19 cellular contexts compared by ENCODE assay signal in genomic region chr6:89364586-89364985, GRCh38. TPM values are rescaled to one million over a fixed set of nuclear protein-coding genes. Genes with fewer than 3 reads are reported as not detected.
"Had no signal": no experiment of that assay in that cellular context is flagged by ENCODE, and none has a peak within 500 bp of the region (broad histone marks: within the 10 kb centered on the region; RNA-seq: fewer than 3 reads in every experiment).

No MANE protein-coding gene starts in this region.

- H3K27ac ChIP-seq: brain microvascular endothelial cell, suprapubic skin, transverse colon had no signal

- H3K4me3 ChIP-seq: lung, suprapubic skin, transverse colon had no signal

- H3K36me3 ChIP-seq: brain microvascular endothelial cell, suprapubic skin, transverse colon had no signal

- H3K9me3 ChIP-seq: suprapubic skin, transverse colon had no signal

- H3K27me3 ChIP-seq: brain microvascular endothelial cell, suprapubic skin, transverse colon had no signal

- DNase-seq: activated B cell treated with CpG ODN at 0.5 μM for 24 hours; activated CD4-positive, alpha-beta T cell treated with anti-CD3 and anti-CD28 coated beads for 48 hours; activated CD8-positive, alpha-beta T cell treated with anti-CD3 and anti-CD28 coated beads for 36 hours; activated naive CD4-positive, alpha-beta T cell treated with anti-CD3 and anti-CD28 coated beads for 36 hours; activated T-cell treated with anti-CD3 and anti-CD28 coated beads, Interleukin-2, amount 50 U/mL, for 1 hour; aorta; brain microvascular endothelial cell; central memory CD4-positive, alpha-beta T cell; erythroblast; foreskin melanocyte; hypothalamus; midbrain; nucleus accumbens; retina; transverse colon had no signal

- FAIRE-seq: colon, keratinocyte had no signal

- ATAC-seq: activated CD8-positive, alpha-beta T cell treated with anti-CD3 and anti-CD28 coated beads for 36 hours had no signal

RNA-seq across cellular contexts. Expression of gene GABRR2, which starts 49.5 kb away (rescaled TPM):
- total RNA-seq: activated naive CD4-positive, alpha-beta T cell treated with anti-CD3 and anti-CD28 coated beads for 36 hours had no signal
